8 cellular contexts compared by ENCODE assay signal in the genomic region with DNA sequence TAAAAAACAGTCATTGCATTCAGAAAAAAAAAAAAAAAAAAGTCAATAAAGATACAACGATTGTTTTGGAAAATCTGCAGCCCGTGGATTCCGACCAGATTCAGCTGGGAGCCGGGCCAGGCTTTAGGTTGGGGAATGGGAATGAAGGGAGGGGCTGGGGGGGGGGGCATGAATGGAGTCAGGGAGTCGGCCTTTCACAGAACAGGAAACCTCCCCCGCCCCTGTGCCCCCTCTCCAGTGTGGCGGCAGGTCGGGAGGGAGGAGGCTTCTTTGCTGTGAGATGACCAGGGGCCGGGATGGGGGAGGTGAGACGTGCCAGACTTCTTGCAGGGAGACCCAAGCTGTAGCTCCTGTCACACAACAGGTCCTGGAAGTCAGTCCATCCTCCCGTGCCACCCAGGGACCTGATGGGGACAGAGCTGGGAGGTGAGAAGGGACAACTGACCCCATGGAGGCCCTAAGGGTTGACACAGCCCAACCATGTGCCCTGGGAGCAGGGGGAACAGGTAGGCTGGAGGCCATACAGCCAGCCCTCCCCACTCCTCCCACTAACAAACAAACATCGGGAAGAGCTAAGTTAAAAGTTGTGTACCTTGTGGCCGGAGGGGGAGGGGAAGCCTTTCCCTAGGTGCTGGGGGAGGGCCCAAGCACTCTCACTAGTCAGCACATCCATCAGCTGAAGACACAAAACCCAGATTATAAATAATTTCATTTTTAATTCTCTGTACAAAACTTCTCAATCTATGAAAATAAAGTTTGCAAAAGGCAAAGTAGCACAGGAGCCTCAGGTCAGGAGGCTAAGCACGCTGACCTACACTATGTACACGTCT. TPM values are rescaled to one million over a fixed set of nuclear protein-coding genes. Genes with fewer than 3 reads are reported as not detected.
DNase-seq lines count a peak whose midpoint lies in the region; ATAC-seq and TF ChIP-seq lines count a peak whose summit lies in the region.

No MANE protein-coding gene starts in this region.

- no peak overlapping the region for H3K4me3 Mint-ChIP-seq in activated naive CD4-positive, alpha-beta T cell treated with anti-CD3 and anti-CD28 coated beads, Interleukin-2, amount 50 U/mL, for 24 hours
- H3K4me3 Mint-ChIP-seq in activated T-helper 17 cell treated with anti-CD3 and anti-CD28 coated beads, Interleukin-2, amount 50 U/mL, for 72 hours, result no peak overlapping the region
- H3K4me3 Mint-ChIP-seq in type B pancreatic cell, result peak overlapping the region; percentile 49
- no peak overlapping the region for H3K4me3 Mint-ChIP-seq in T-cell

- DNase-seq in activated naive CD4-positive, alpha-beta T cell (lab: John Stamatoyannopoulos, UW), result no peak
- no peak for DNase-seq in left lobe of liver (ENCODE audit: low spot score)
- no peak for DNase-seq in type B pancreatic cell (ENCODE audit: extremely low spot score, unreplicated experiment)
- no peak for DNase-seq in T-cell
- no peak for DNase-seq in activated CD4-positive, alpha-beta T cell treated with anti-CD3 and anti-CD28 coated beads, Interleukin-2, amount 50 U/mL, for 48 hours
- no peak for DNase-seq in NCI-H1436 treated with DMSO at 0.1 percent for 48 hours (lab: John Stamatoyannopoulos, UW)

- CTCF ChIA-PET in T-cell (lab: Charles Lee), result interaction anchor here (0.5 to 2.5 kb wide), 6 partner anchors 9 to 214 kb away, joined by 3 to 6 read pairs (median 3); no protein-coding TSS in a partner anchor

- H3K27ac Mint-ChIP-seq in activated naive CD4-positive, alpha-beta T cell treated with anti-CD3 and anti-CD28 coated beads, Interleukin-2, amount 50 U/mL, for 24 hours, result peak overlapping the region; percentile 46
- no peak overlapping the region for H3K27ac Mint-ChIP-seq in activated T-helper 17 cell treated with anti-CD3 and anti-CD28 coated beads, Interleukin-2, amount 50 U/mL, for 72 hours
- H3K27ac Mint-ChIP-seq in type B pancreatic cell (peak overlapping the region; percentile 83), T-cell (peak overlapping the region in 1 of 2 donors; percentile 48)

- H3K36me3 Mint-ChIP-seq in activated naive CD4-positive, alpha-beta T cell treated with anti-CD3 and anti-CD28 coated beads, Interleukin-2, amount 50 U/mL, for 24 hours, result peaks cover 2% of the 10 kb centered on the region
- peaks cover 46% of the 10 kb centered on the region for H3K36me3 Mint-ChIP-seq in activated T-helper 17 cell treated with anti-CD3 and anti-CD28 coated beads, Interleukin-2, amount 50 U/mL, for 72 hours (ENCODE audit: low read depth)
- H3K36me3 Mint-ChIP-seq in type B pancreatic cell (peaks cover 3% of the 10 kb centered on the region), T-cell (peaks cover 3% of the 10 kb centered on the region)

- peak; percentile 11 for ATAC-seq in activated T-helper 17 cell treated with anti-CD3 and anti-CD28 coated beads, Interleukin-2, amount 50 U/mL, for 72 hours (replicated peaks)
- ATAC-seq in left lobe of liver (peak; percentile 3), T-cell (replicated peaks in 1 of 4) (no peak)

- peaks cover 11% of the 10 kb centered on the region for H3K4me1 Mint-ChIP-seq in activated naive CD4-positive, alpha-beta T cell treated with anti-CD3 and anti-CD28 coated beads, Interleukin-2, amount 50 U/mL, for 24 hours
- H3K4me1 Mint-ChIP-seq in activated T-helper 17 cell treated with anti-CD3 and anti-CD28 coated beads, Interleukin-2, amount 50 U/mL, for 72 hours, result no peaks in the 10 kb centered on the region
- H3K4me1 Mint-ChIP-seq in type B pancreatic cell (ENCODE audit: unreplicated experiment), result peaks cover 20% of the 10 kb centered on the region
- H3K4me1 Mint-ChIP-seq in T-cell, result peaks cover 8 to 13% (median 8%) of the 10 kb centered on the region in 3 donors

- H3K27me3 Mint-ChIP-seq in activated naive CD4-positive, alpha-beta T cell treated with anti-CD3 and anti-CD28 coated beads, Interleukin-2, amount 50 U/mL, for 24 hours, result no peaks in the 10 kb centered on the region
- H3K27me3 Mint-ChIP-seq in activated T-helper 17 cell treated with anti-CD3 and anti-CD28 coated beads, Interleukin-2, amount 50 U/mL, for 72 hours, result no peaks in the 10 kb centered on the region
- H3K27me3 Mint-ChIP-seq in type B pancreatic cell, result no peaks in the 10 kb centered on the region
- no peaks in the 10 kb centered on the region for H3K27me3 Mint-ChIP-seq in T-cell

- no peak for TF ChIP-seq CTCF in type B pancreatic cell (conservative IDR thresholded peaks at IDR 0.05)

- H3K9me3 Mint-ChIP-seq in activated naive CD4-positive, alpha-beta T cell treated with anti-CD3 and anti-CD28 coated beads, Interleukin-2, amount 50 U/mL, for 24 hours, result no peaks in the 10 kb centered on the region
- H3K9me3 Mint-ChIP-seq in activated T-helper 17 cell treated with anti-CD3 and anti-CD28 coated beads, Interleukin-2, amount 50 U/mL, for 72 hours, result no peaks in the 10 kb centered on the region
- H3K9me3 Mint-ChIP-seq in type B pancreatic cell, result no peaks in the 10 kb centered on the region
- H3K9me3 Mint-ChIP-seq in T-cell, result no peaks in the 10 kb centered on the region

- POLR2A ChIA-PET in T-cell (lab: Charles Lee), result interaction anchor here (0.6 to 1.1 kb wide), 3 partner anchors 25 to 275 kb away, joined by 3 to 4 read pairs (median 4); partner anchors contain the start of gene SREBF1 (in 1 of the 2)

RNA-seq across cellular contexts. Expression of gene SREBF1, which starts 25.2 kb away (rescaled TPM):
- total RNA-seq in activated T-helper 17 cell treated with anti-CD3 and anti-CD28 coated beads, Interleukin-2, amount 50 U/mL, for 72 hours, result 10 to 100 TPM; 65.5 to 74.1 TPM
- 220 TPM for total RNA-seq in left lobe of liver
- 81.2 and 97.0 TPM in 2 replicates for total RNA-seq in type B pancreatic cell (ENCODE audit: low replicate concordance)
- total RNA-seq in T-cell, result 100 to 1,000 TPM in 2 of 5 donors, 10 to 100 TPM in 3; 24.6 to 279 (median 38.9) TPM

Comparison
In these comparisons a context has a peak if more than half of its experiments do, and no peak if none do; other contexts are left out.
1. ATAC-seq: peak in activated T-helper 17 cell treated with anti-CD3 and anti-CD28 coated beads, Interleukin-2, amount 50 U/mL, for 72 hours (single experiment) and left lobe of liver (single experiment); none in T-cell (0 of 4).